ENCODE assay signal across 23 cellular contexts in genomic region chr11:4154503-4154902, GRCh38. TPM values are rescaled to one million over a fixed set of nuclear protein-coding genes. Genes with fewer than 3 reads are reported as not detected.
DNase-seq lines count a peak whose midpoint lies in the region; ATAC-seq, FAIRE-seq and TF ChIP-seq lines count a peak whose summit lies in the region.
"Had no signal": no experiment of that assay in that cellular context is flagged by ENCODE, and none has a peak within 500 bp of the region (broad histone marks: within the 10 kb centered on the region; RNA-seq: fewer than 3 reads in every experiment).

No MANE protein-coding gene starts in this region.

- H3K36me3 Mint-ChIP-seq in GM23338 (ENCODE audit: low read depth) (no peaks in the 10 kb centered on the region), neural progenitor cell (no peaks in the 10 kb centered on the region)
- H3K36me3 Mint-ChIP-seq: CD14-positive monocyte had no signal

- TF ChIP-seq CTCF in GM23338 (conservative IDR thresholded peaks at IDR 0.05; ENCODE audit: low read depth in 2 of 2): no peak
- no peak for TF ChIP-seq CTCF in bronchial epithelial cell (IDR thresholded peaks at IDR 0.05; ENCODE audit: insufficient read depth, low read length, severe bottlenecking)
- no peak for TF ChIP-seq CTCF in neural progenitor cell (IDR thresholded peaks at IDR 0.05)

- H3K27me3 ChIP-seq in GM23338 (ENCODE audit: insufficient read depth): no peaks in the 10 kb centered on the region
- H3K27me3 ChIP-seq in bronchial epithelial cell (ENCODE audit: control insufficient read depth, insufficient read depth, low read length): no peaks in the 10 kb centered on the region
- H3K27me3 ChIP-seq in neural progenitor cell: no peaks in the 10 kb centered on the region
- H3K27me3 ChIP-seq: BE2C; BLaER1 treated with 17β-estradiol and CSF1 and Interleukin-3, amounts not matched to agents 10 nM and 100 nM had no signal

- no peak overlapping the region for H3K9ac ChIP-seq in neural progenitor cell
- H3K9ac ChIP-seq: BLaER1 treated with 17β-estradiol and CSF1 and Interleukin-3, amounts not matched to agents 10 nM and 100 nM had no signal

- no peaks in the 10 kb centered on the region for H3K9me3 ChIP-seq in neural progenitor cell (ENCODE audit: low read depth)
- H3K9me3 ChIP-seq: A549, BE2C had no signal

- ATAC-seq in GM23338 (peak; percentile 50), left lobe of liver (no peak)
- ATAC-seq: A549 had no signal

- H3K79me2 ChIP-seq in GM23338 (replicated peaks; ENCODE audit: insufficient read depth) (no peaks in the 10 kb centered on the region), neural progenitor cell (ENCODE audit: low read depth) (no peaks in the 10 kb centered on the region)

- H3K27me3 Mint-ChIP-seq in GM23338 (ENCODE audit: insufficient read depth, low read depth, poor library complexity) (no peaks in the 10 kb centered on the region), neural progenitor cell (ENCODE audit: insufficient read depth, low read depth) (no peaks in the 10 kb centered on the region)
- H3K27me3 Mint-ChIP-seq: CD4-positive, alpha-beta T cell had no signal

- H3K4me1 ChIP-seq in GM23338 (ENCODE audit: insufficient read depth): peaks cover 9% of the 10 kb centered on the region
- peaks cover 9% of the 10 kb centered on the region for H3K4me1 ChIP-seq in neural progenitor cell
- H3K4me1 ChIP-seq: A549, BE2C had no signal

- H3K4me3 ChIP-seq in GM23338 (no peak overlapping the region), bronchial epithelial cell (ENCODE audit: low read depth, low read length) (no peak overlapping the region), neural progenitor cell (no peak overlapping the region)
- H3K4me3 ChIP-seq: A549; BLaER1 treated with 17β-estradiol and CSF1 and Interleukin-3, amounts not matched to agents 10 nM and 100 nM had no signal

- H3K4me2 ChIP-seq in GM23338 (no peak overlapping the region), neural progenitor cell (no peak overlapping the region)
- H3K4me2 ChIP-seq: A549; BLaER1 treated with 17β-estradiol and CSF1 and Interleukin-3, amounts not matched to agents 10 nM and 100 nM had no signal

- H3K9me3 Mint-ChIP-seq in GM23338 (no peaks in the 10 kb centered on the region), neural progenitor cell (peaks cover 2% of the 10 kb centered on the region)
- H3K9me3 Mint-ChIP-seq: CD4-positive, alpha-beta T cell had no signal

- H3K27ac ChIP-seq in GM23338 (ENCODE audit: low read depth) (no peak overlapping the region), neural progenitor cell (no peak overlapping the region)
- H3K27ac ChIP-seq: A549; BLaER1 treated with 17β-estradiol and CSF1 and Interleukin-3, amounts not matched to agents 10 nM and 100 nM had no signal

- peak; percentile 32 for FAIRE-seq in bronchial epithelial cell (lab: Jason Lieb, UNC)
- FAIRE-seq: A549, G401.6, GM12892, H1 had no signal

- H3K27ac Mint-ChIP-seq in GM23338 (no peak overlapping the region), neural progenitor cell (no peak overlapping the region)
- H3K27ac Mint-ChIP-seq: CD14-positive monocyte; CD4-positive, alpha-beta T cell had no signal

- H3F3A ChIP-seq in GM23338 (replicated peaks; ENCODE audit: low read depth) (no peaks in the 10 kb centered on the region), neural progenitor cell (ENCODE audit: low read depth) (no peaks in the 10 kb centered on the region)

- H3K4me3 Mint-ChIP-seq in GM23338 (no peak overlapping the region), neural progenitor cell (no peak overlapping the region)
- H3K4me3 Mint-ChIP-seq: CD14-positive monocyte; CD4-positive, alpha-beta T cell had no signal

- H4K20me1 ChIP-seq in GM23338 (replicated peaks; ENCODE audit: insufficient read depth) (no peaks in the 10 kb centered on the region), neural progenitor cell (ENCODE audit: low read depth) (no peaks in the 10 kb centered on the region)
- H4K20me1 ChIP-seq: BLaER1 treated with 17β-estradiol and CSF1 and Interleukin-3, amounts not matched to agents 10 nM and 100 nM had no signal

- DNase-seq in GM23338 (ENCODE audit: low spot score) (no peak), bronchial epithelial cell (ENCODE audit: low read depth) (no peak), neural progenitor cell (ENCODE audit: low spot score) (peak; percentile 10), SHP77 (lab: John Stamatoyannopoulos, UW) (no peak), anterior cingulate cortex (lab: John Stamatoyannopoulos, UW) (no peak), left lobe of liver (ENCODE audit: low spot score) (no peak)
- DNase-seq: 8988T; ACHN; AML-193; BE2C; Calu3; CD4-positive, alpha-beta T cell; COR-L47; DMS53; DMS79 treated with DMSO at 0.1 percent for 48 hours; H7; HCEC 1CT had no signal

- no peaks in the 10 kb centered on the region for H3K36me3 ChIP-seq in GM23338 (ENCODE audit: insufficient read depth)
- no peaks in the 10 kb centered on the region for H3K36me3 ChIP-seq in bronchial epithelial cell (ENCODE audit: control insufficient read depth, insufficient read depth, low read length)
- no peaks in the 10 kb centered on the region for H3K36me3 ChIP-seq in neural progenitor cell
- H3K36me3 ChIP-seq: BE2C; BLaER1 treated with 17β-estradiol and CSF1 and Interleukin-3, amounts not matched to agents 10 nM and 100 nM had no signal

- H3K4me1 Mint-ChIP-seq in GM23338 (peaks cover 9% of the 10 kb centered on the region), neural progenitor cell (no peaks in the 10 kb centered on the region)
- H3K4me1 Mint-ChIP-seq: CD14-positive monocyte had no signal

- H3K9me2 ChIP-seq in GM23338 (ENCODE audit: insufficient read depth): no peaks in the 10 kb centered on the region

- H2AFZ ChIP-seq in GM23338 (no peak overlapping the region), neural progenitor cell (replicated peaks) (no peak overlapping the region)

TF ChIP-seq in GM23338, 12 proteins besides CTCF, POLR2A, EP300 and RAD21:
- no peak for TF ChIP-seq JUNB (IDR thresholded peaks at IDR 0.05; ENCODE audit: unreplicated experiment)
- no peak for TF ChIP-seq EZH2phosphoT487 (IDR thresholded peaks at IDR 0.05; ENCODE audit: unreplicated experiment)
- no peak for TF ChIP-seq EZH2 (IDR thresholded peaks at IDR 0.05; ENCODE audit: low read depth, unreplicated experiment)
TF ChIP-seq in GM23338: peak in this region for 0.

RNA-seq across cellular contexts. Expression of gene RRM1, which starts 59.9 kb away (rescaled TPM):
- total RNA-seq in GM23338 (2014; rRNA removed; shearing (Covaris generic)): 96.8 and 118 TPM in 2 replicates
- 43.6 and 47.3 TPM in 2 replicates for polyA plus RNA-seq in GM23338 (2016; fragmentation: Nextera tagmentation; extraction: Ambion mirVana)
- total RNA-seq in bronchial epithelial cell: 40.7 and 44.0 TPM in 2 replicates
- 192 and 264 TPM in 2 replicates for total RNA-seq in neural progenitor cell (ENCODE audit: low replicate concordance)
- 14.6 TPM for total RNA-seq in left lobe of liver
